In the genomic region with DNA sequence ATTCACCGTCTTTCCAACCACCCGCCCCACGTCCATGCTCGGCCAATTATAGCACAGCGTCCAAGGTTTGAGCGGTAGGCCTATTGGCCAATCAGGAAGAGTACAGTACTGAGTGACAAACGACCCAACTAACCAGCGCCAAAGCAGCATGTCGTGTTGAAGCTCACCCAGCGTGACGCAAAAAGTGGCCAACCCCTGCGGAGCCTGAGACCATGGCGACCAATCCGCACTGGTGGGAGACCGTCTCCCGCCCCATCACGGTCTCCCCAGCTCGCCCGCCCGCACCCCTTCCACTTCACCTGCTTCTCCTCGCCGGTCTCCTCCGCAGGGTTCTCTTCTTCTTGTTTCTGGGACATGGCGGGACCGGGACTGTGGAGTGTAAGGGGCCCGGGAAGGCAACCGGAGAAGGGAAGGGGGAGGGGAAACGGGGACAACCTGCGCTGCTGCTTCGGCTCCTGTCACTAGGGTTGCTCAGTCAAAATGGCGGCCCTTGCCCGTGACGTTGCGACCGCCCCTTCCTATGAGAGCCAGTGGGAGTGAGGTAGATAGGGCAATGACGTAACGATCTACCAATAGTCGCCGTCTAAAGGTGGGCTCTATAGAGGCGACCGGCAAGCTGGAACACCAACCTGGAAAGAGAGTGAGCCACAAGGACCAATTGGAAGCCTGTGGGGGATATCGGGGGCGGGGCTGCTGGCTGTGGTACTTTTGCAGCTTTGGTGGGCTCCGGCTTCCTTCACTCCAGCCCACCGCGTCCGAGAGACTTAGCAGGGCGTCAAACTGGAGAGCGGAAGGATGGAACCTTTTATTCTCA, we compare ENCODE assay signal across 8 cellular contexts. TPM values are rescaled to one million over a fixed set of nuclear protein-coding genes. Genes with fewer than 3 reads are reported as not detected.
DNase-seq lines count a peak whose midpoint lies in the region; ATAC-seq and TF ChIP-seq lines count a peak whose summit lies in the region.

A gene with protein sequence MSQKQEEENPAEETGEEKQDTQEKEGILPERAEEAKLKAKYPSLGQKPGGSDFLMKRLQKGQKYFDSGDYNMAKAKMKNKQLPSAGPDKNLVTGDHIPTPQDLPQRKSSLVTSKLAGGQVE (minus strand): TSS at position 498 of the 814 bp plus-strand sequence. CDS start 142 bp downstream, at position 356.

- no peaks in the 10 kb centered on the region for H3K9me3 ChIP-seq in spleen

- DNase-seq in AG10803 (ENCODE audit: low read depth) = peak; percentile 100
- peak; percentile 100 for DNase-seq in NCI-H345 treated with DMSO at 0.1 percent for 48 hours (lab: John Stamatoyannopoulos, UW; ENCODE audit: unreplicated experiment)
- DNase-seq in activated CD4-positive, CD25-positive, alpha-beta regulatory T cell (lab: John Stamatoyannopoulos, UW) = peak; percentile 88 to 92 (median 90)
- peak; percentile 97 for DNase-seq in central memory CD4-positive, alpha-beta T cell
- DNase-seq in inferior parietal cortex (ENCODE audit: extremely low spot score) = peak; percentile 99
- DNase-seq in spleen = peak; percentile 98

- H3K27me3 ChIP-seq in spleen (replicated peaks in 1 of 7) = no peaks in the 10 kb centered on the region

- H3K4me1 ChIP-seq in spleen = peaks cover 16 to 49% (median 22%) of the 10 kb centered on the region in 6 donors

- peak within 1 kb of the TSS; percentile 88 for H3K4me3 ChIP-seq in AG10803 (ENCODE audit: low read length)
- H3K4me3 ChIP-seq in spleen = peak within 1 kb of the TSS; percentile 54 to 68 (median 60)

- 0 to 1% (median 1%) methylated on average over 46 to 49 of the region's 49 CpGs for WGBS in spleen, 5 donors

- TF ChIP-seq CTCF in AG10803 (conservative IDR thresholded peaks at IDR 0.05; ENCODE audit: low read length) (no peak), spleen (IDR thresholded peaks at IDR 0.05 in 8 of 11, conservative IDR thresholded peaks at IDR 0.05 in 3 of 11) (peak in 2 of 11 experiments; percentile 25 to 30)

- intact Hi-C loops in spleen (cut with DNase I; ENCODE audit: low total_unique reads) = no loop called here

- TF ChIP-seq POLR2A in spleen (IDR thresholded peaks at IDR 0.05) = peak in 2 of 3 donors; percentile 71 to 88

- peaks cover 6 to 35% (median 32%) of the 10 kb centered on the region in 6 donors for H3K36me3 ChIP-seq in spleen

- peak; percentile 92 for ATAC-seq in GM19035 (IDR thresholded peaks at IDR 0.05; ENCODE audit: unreplicated experiment)
- ATAC-seq in HG03342 (IDR thresholded peaks at IDR 0.05; ENCODE audit: unreplicated experiment) = peak; percentile 92

- H3K27ac ChIP-seq in spleen = peak within 1 kb of the TSS; percentile 87 to 99 (median 98)

RNA-seq across cellular contexts. Expression of the gene that starts here (rescaled TPM):
- 100 to 1,000 TPM in 6 of 7 donors, 10 to 100 TPM in 1; 97.0 to 153 (median 135) TPM for total RNA-seq in spleen
- polyA plus RNA-seq in spleen = 100 to 1,000 TPM in 2 of 3 donors, 10 to 100 TPM in 1; 96.3 to 127 (median 107) TPM

Comparison
In these comparisons a context has a peak if more than half of its experiments do, and no peak if none do; other contexts are left out.
1. Peak in every context shown above with its lines: DNase-seq, ATAC-seq, H3K4me3 ChIP-seq and H3K27ac ChIP-seq.